Comparison of ENCODE assay signal across 8 cellular contexts in genomic region chr19:54266133-54266532, GRCh38. TPM values are rescaled to one million over a fixed set of nuclear protein-coding genes. Genes with fewer than 3 reads are reported as not detected.
DNase-seq lines count a peak whose midpoint lies in the region; ATAC-seq and TF ChIP-seq lines count a peak whose summit lies in the region.

No MANE protein-coding gene starts in this region.

- TF ChIP-seq CTCF in GM12873 (IDR thresholded peaks at IDR 0.05; ENCODE audit: insufficient read depth, low read depth, low read length, missing control alignments) (peak; percentile 85), WERI-Rb-1 (IDR thresholded peaks at IDR 0.05; ENCODE audit: low read depth, low read length) (peak; percentile 76), cardiac fibroblast (IDR thresholded peaks at IDR 0.05; ENCODE audit: low read depth, low read length) (peak; percentile 73)

- peaks cover 66% of the 10 kb centered on the region for H3K27me3 ChIP-seq in WERI-Rb-1 (ENCODE audit: insufficient read depth, low read depth, severe bottlenecking)

- no peaks in the 10 kb centered on the region for H3K9me3 ChIP-seq in WERI-Rb-1 (ENCODE audit: severe bottlenecking)

- ATAC-seq in left colon (peak; percentile 71), HG03196 (IDR thresholded peaks at IDR 0.05; ENCODE audit: unreplicated experiment) (no peak)

- H3K36me3 ChIP-seq in WERI-Rb-1 = no peaks in the 10 kb centered on the region

- no peak overlapping the region for H3K27ac ChIP-seq in WERI-Rb-1

- intact Hi-C loops in left colon (cut with DNase I, micrococcal nuclease) = no loop called here

- DNase-seq in NCI-H1694 (lab: John Stamatoyannopoulos, UW) (peak; percentile 64), WERI-Rb-1 (peak; percentile 69), cardiac fibroblast (ENCODE audit: low read depth in 2 of 2) (peak; percentile 76 to 78), left colon (peak in 1 of 2 donors; percentile 88), NCI-H2107 treated with DMSO at 0.1 percent for 48 hours (lab: John Stamatoyannopoulos, UW; ENCODE audit: unreplicated experiment) (no peak)
- DNase-seq in stimulated activated CD4-positive, alpha-beta T cell treated with anti-CD3 and anti-CD28 coated beads, Interleukin-4, amount 100 ng/mL, for 24 hours = peak; percentile 73

- H3K4me3 ChIP-seq in WERI-Rb-1 (ENCODE audit: low read depth, low read length) (no peak overlapping the region), cardiac fibroblast (replicated peaks in 1 of 2; ENCODE audit: low read depth in 2 of 2, low read length in 2 of 2) (no peak overlapping the region)

RNA-seq across cellular contexts. Expression of gene LILRB5, which starts 9.1 kb away (rescaled TPM):
- 10 to 100 TPM in 1 of 2 donors, 1 to 10 TPM in 1; 4.8 to 10.9 TPM for total RNA-seq in left colon

RNA-seq across cellular contexts. Expression of gene LILRB2, which starts 14.8 kb away (rescaled TPM):
- 1 to 10 TPM in 1 of 2 donors, under 1 TPM in 1; 0.98 to 3.2 TPM for total RNA-seq in left colon

RNA-seq across cellular contexts. Expression of gene LILRA6, which starts 23.5 kb away (rescaled TPM):
- 1 to 10 TPM in 1 of 2 donors, under 1 TPM in 1; 0.55 to 1.1 TPM for total RNA-seq in left colon

RNA-seq across cellular contexts. Expression of gene LILRB3, which starts 43.3 kb away (rescaled TPM):
- total RNA-seq in left colon = 1 to 10 TPM; 2.0 to 3.5 TPM

RNA-seq across cellular contexts. Expression of gene LILRA5, which starts 46.8 kb away (rescaled TPM):
- 1 to 10 TPM in 1 of 2 donors, under 1 TPM in 1; 0.82 to 2.2 TPM for total RNA-seq in left colon
